1 cellular context compared by ENCODE assay signal in genomic region chrX:40103565-40104323, GRCh38.
A peak's percentile ranks its signal among the peaks of the same experiment; 100 is the strongest.
TF ChIP-seq lines count a peak whose summit lies in the region.

No MANE protein-coding gene starts in this region.

TF ChIP-seq in GM12878, 131 proteins besides CTCF, POLR2A, EP300 and RAD21 (continued from another document):
- 0 out of 2 replicates have a peak, but pooled peaks have one; percentile 16 for TF ChIP-seq MLLT1 (IDR thresholded peaks at IDR 0.05)
